23 cellular contexts compared by ENCODE assay signal in genomic region chr6:44949595-44950201, GRCh38.
DNase-seq lines count a peak whose midpoint lies in the region; ATAC-seq, FAIRE-seq and TF ChIP-seq lines count a peak whose summit lies in the region.
"Had no signal": no experiment of that assay in that cellular context is flagged by ENCODE, and none has a peak within 500 bp of the region (broad histone marks: within the 10 kb centered on the region; RNA-seq: fewer than 3 reads in every experiment).

No MANE protein-coding gene starts in this region.

- H3K4me1 ChIP-seq in HEK293 (ENCODE audit: control insufficient read depth, insufficient read depth, low read length) (no peaks in the 10 kb centered on the region), K562 (replicated peaks in 1 of 2; ENCODE audit: control insufficient read depth in 2 of 2, insufficient read depth in 2 of 2, low read length in 2 of 2) (no peaks in the 10 kb centered on the region), trophoblast cell (ENCODE audit: control insufficient read depth in 1 of 2, insufficient read depth in 2 of 2, low read length in 2 of 2) (peaks cover 0 to 2% of the 10 kb centered on the region in 2 experiments)
- H3K4me1 ChIP-seq: A549; BLaER1 treated with 17β-estradiol and CSF1 and Interleukin-3, amounts not matched to agents 10 nM and 100 nM; Caco-2 had no signal

- no peak overlapping the region for H2BK12ac ChIP-seq in trophoblast cell (ENCODE audit: low read length)

- no peaks in the 10 kb centered on the region for H3K79me1 ChIP-seq in trophoblast cell (ENCODE audit: low read length)

- POLR2A ChIA-PET in HEK293 (lab: Yijun Ruan, JAX) (interaction anchor here (0.7 kb wide), 1 partner anchor 23 kb away, joined by 3 read pairs; no protein-coding TSS in a partner anchor), K562 (lab: Yijun Ruan, JAX) (no interaction called here)

- no peak for TF ChIP-seq RAD21 in K562 (CRISPR knock-in tag; conservative IDR thresholded peaks at IDR 0.05 in 1 of 2, IDR thresholded peaks at IDR 0.05 in 1 of 2)

- no peak overlapping the region for H3K18ac ChIP-seq in trophoblast cell (ENCODE audit: low read length)

- DNase-seq in activated naive CD4-positive, alpha-beta T cell treated with anti-CD3 and anti-CD28 coated beads, Interleukin-2, amount 50 U/mL, for 72 hours (ENCODE audit: low spot score in 2 of 2): no peak
- no peak for DNase-seq in activated naive CD4-positive, alpha-beta T cell (lab: John Stamatoyannopoulos, UW)
- DNase-seq in K562 (ENCODE audit: extremely low read depth in 1 of 4, low spot score in 3 of 4): no peak
- no peak for DNase-seq in HTR-8/SVneo (ENCODE audit: insufficient read length, low spot score)
- no peak for DNase-seq in iPS-NIHi11 (ENCODE audit: low spot score)
- no peak for DNase-seq in trophoblast cell
- DNase-seq: AML-193; Caco-2; Calu3; CD4-positive, alpha-beta T cell; CD8-positive, alpha-beta T cell; DMS79 treated with DMSO at 0.1 percent for 48 hours; GF-D8 had no signal

- no peak for TF ChIP-seq EP300 in K562 (IDR thresholded peaks at IDR 0.05; ENCODE audit: low read length)

- H3K4ac ChIP-seq in trophoblast cell (ENCODE audit: low read depth, low read length): no peak overlapping the region

- no peak overlapping the region for H4K12ac ChIP-seq in trophoblast cell (ENCODE audit: low read depth, low read length)

- peaks cover 2% of the 10 kb centered on the region for H3K4me1 Mint-ChIP-seq in activated T-helper 17 cell treated with anti-CD3 and anti-CD28 coated beads, Interleukin-2, amount 50 U/mL, for 72 hours
- H3K4me1 Mint-ChIP-seq: B cell had no signal

- H3K27me3 ChIP-seq in K562 (ENCODE audit: control insufficient read depth in 2 of 2, insufficient read depth in 2 of 2, low read length in 2 of 2) (no peaks in the 10 kb centered on the region), trophoblast cell (ENCODE audit: insufficient read depth, low read length) (no peaks in the 10 kb centered on the region)
- H3K27me3 ChIP-seq: BLaER1 treated with 17β-estradiol and CSF1 and Interleukin-3, amounts not matched to agents 10 nM and 100 nM had no signal

- no peak overlapping the region for H3K4me3 ChIP-seq in HEK293 (ENCODE audit: low read depth, low read length)
- H3K4me3 ChIP-seq in K562: no peak overlapping the region
- H3K4me3 ChIP-seq in trophoblast cell (ENCODE audit: low read depth, low read length): no peak overlapping the region
- H3K4me3 ChIP-seq: A549; BLaER1 treated with 17β-estradiol and CSF1 and Interleukin-3, amounts not matched to agents 10 nM and 100 nM had no signal

- H3K4me3 Mint-ChIP-seq in activated T-helper 17 cell treated with anti-CD3 and anti-CD28 coated beads, Interleukin-2, amount 50 U/mL, for 72 hours: no peak overlapping the region
- H3K4me3 Mint-ChIP-seq: B cell; CD4-positive, alpha-beta T cell; CD8-positive, alpha-beta T cell had no signal

- H4K20me1 ChIP-seq in K562 (replicated peaks; ENCODE audit: control insufficient read depth, insufficient read depth, low read length): no peaks in the 10 kb centered on the region
- H4K20me1 ChIP-seq: BLaER1 treated with 17β-estradiol and CSF1 and Interleukin-3, amounts not matched to agents 10 nM and 100 nM had no signal

- no peak overlapping the region for H2AFZ ChIP-seq in K562 (ENCODE audit: low read depth, low read length)
- H2AFZ ChIP-seq in trophoblast cell (ENCODE audit: insufficient read depth, low read length, poor library complexity): no peak overlapping the region

- FAIRE-seq in K562 (lab: Jason Lieb, UNC): peak; percentile 44
- FAIRE-seq in HTR-8/SVneo (lab: Jason Lieb, UNC): no peak
- FAIRE-seq: A549, D721Med, G401.6, GM12891 had no signal

- ATAC-seq in activated naive CD4-positive, alpha-beta T cell treated with anti-CD3 and anti-CD28 coated beads, Interleukin-2, amount 50 U/mL, for 72 hours: peak; percentile 33 to 43
- peak; percentile 80 for ATAC-seq in activated T-helper 17 cell treated with anti-CD3 and anti-CD28 coated beads, Interleukin-2, amount 50 U/mL, for 72 hours (replicated peaks)
- ATAC-seq in K562: no peak
- ATAC-seq: A549; CD8-positive, alpha-beta T cell had no signal

- BruUV-seq in K562 (replicated peaks; lab: Mats Ljungman, UMichigan): no TSS peak

- no peaks in the 10 kb centered on the region for H3K9me3 ChIP-seq in HEK293 (ENCODE audit: control insufficient read depth, insufficient read depth, low read depth, low read length)
- H3K9me3 ChIP-seq in K562 (replicated peaks; ENCODE audit: control insufficient read depth, insufficient read depth, low read depth, low read length): no peaks in the 10 kb centered on the region
- no peaks in the 10 kb centered on the region for H3K9me3 ChIP-seq in trophoblast cell (ENCODE audit: insufficient read depth, low read depth, low read length)
- H3K9me3 ChIP-seq: A549, Caco-2 had no signal

- H3K14ac ChIP-seq in trophoblast cell (ENCODE audit: low read length): no peak overlapping the region

- peaks cover 0 to 15% of the 10 kb centered on the region in 2 experiments; a peak in 1 of 3 replicates for H3K36me3 ChIP-seq in HEK293 (ENCODE audit: control insufficient read depth in 2 of 2, insufficient read depth in 1 of 2, low read length in 2 of 2)
- H3K36me3 ChIP-seq in K562 (ENCODE audit: control insufficient read depth, insufficient read depth, low read length): no peaks in the 10 kb centered on the region
- H3K36me3 ChIP-seq in trophoblast cell (ENCODE audit: control insufficient read depth in 1 of 2, insufficient read depth in 2 of 2, low read length in 2 of 2): no peaks in the 10 kb centered on the region

- no peaks in the 10 kb centered on the region for H3K79me2 ChIP-seq in K562 (ENCODE audit: control insufficient read depth, insufficient read depth, low read length)
- no peaks in the 10 kb centered on the region for H3K79me2 ChIP-seq in trophoblast cell (ENCODE audit: control insufficient read depth, insufficient read depth, low read length, poor library complexity)

- H4K91ac ChIP-seq in trophoblast cell (ENCODE audit: low read depth, low read length): no peak overlapping the region

- no peak overlapping the region for H4K8ac ChIP-seq in trophoblast cell (ENCODE audit: low read depth, low read length)

- H3K27ac Mint-ChIP-seq in activated naive CD4-positive, alpha-beta T cell treated with anti-CD3 and anti-CD28 coated beads, Interleukin-2, amount 50 U/mL, for 72 hours: no peak overlapping the region
- H3K27ac Mint-ChIP-seq in activated T-helper 17 cell treated with anti-CD3 and anti-CD28 coated beads, Interleukin-2, amount 50 U/mL, for 72 hours: no peak overlapping the region
- H3K27ac Mint-ChIP-seq: B cell; CD4-positive, alpha-beta T cell; CD8-positive, alpha-beta T cell had no signal

- H3K27ac ChIP-seq in HEK293 (ENCODE audit: extremely low read depth, low read depth, low read length): no peak overlapping the region
- H3K27ac ChIP-seq in K562 (ENCODE audit: extremely low read depth, low read depth, low read length): no peak overlapping the region
- H3K27ac ChIP-seq in trophoblast cell (ENCODE audit: low read depth, low read length): no peak overlapping the region
- H3K27ac ChIP-seq: 22Rv1; A549; BLaER1 treated with 17β-estradiol and CSF1 and Interleukin-3, amounts not matched to agents 10 nM and 100 nM; C4-2B had no signal

- H2BK5ac ChIP-seq in trophoblast cell (ENCODE audit: low read depth, low read length, poor library complexity): no peak overlapping the region

- H3K9ac ChIP-seq in K562 (ENCODE audit: insufficient read depth in 1 of 2, low read depth in 2 of 2, low read length in 2 of 2) (no peak overlapping the region), trophoblast cell (ENCODE audit: low read length) (no peak overlapping the region)
- H3K9ac ChIP-seq: BLaER1 treated with 17β-estradiol and CSF1 and Interleukin-3, amounts not matched to agents 10 nM and 100 nM had no signal

- no peak overlapping the region for H2BK120ac ChIP-seq in trophoblast cell (ENCODE audit: insufficient read depth, low read length, poor library complexity)

- H3K23ac ChIP-seq in trophoblast cell (ENCODE audit: low read length): no peak overlapping the region

- H3K9me1 ChIP-seq in K562 (ENCODE audit: control insufficient read depth, insufficient read depth, low read length): no peaks in the 10 kb centered on the region

- peaks cover 27 to 74% of the 10 kb centered on the region in 2 donors for H3K36me3 Mint-ChIP-seq in activated naive CD4-positive, alpha-beta T cell treated with anti-CD3 and anti-CD28 coated beads, Interleukin-2, amount 50 U/mL, for 72 hours
- peaks cover 19% of the 10 kb centered on the region for H3K36me3 Mint-ChIP-seq in activated T-helper 17 cell treated with anti-CD3 and anti-CD28 coated beads, Interleukin-2, amount 50 U/mL, for 72 hours (ENCODE audit: low read depth)

- no peaks in the 10 kb centered on the region for H3K27me3 Mint-ChIP-seq in activated T-helper 17 cell treated with anti-CD3 and anti-CD28 coated beads, Interleukin-2, amount 50 U/mL, for 72 hours
- H3K27me3 Mint-ChIP-seq: B cell; CD4-positive, alpha-beta T cell had no signal

- intact Hi-C loops in K562 (cut with micrococcal nuclease): no loop called here

- H3K4me2 ChIP-seq in K562 (ENCODE audit: insufficient read depth, low read length) (no peak overlapping the region), trophoblast cell (ENCODE audit: low read length) (no peak overlapping the region)
- H3K4me2 ChIP-seq: A549; BLaER1 treated with 17β-estradiol and CSF1 and Interleukin-3, amounts not matched to agents 10 nM and 100 nM had no signal

- H2AK5ac ChIP-seq in trophoblast cell (ENCODE audit: low read length): no peak overlapping the region

- CTCF ChIA-PET in HEK293 (lab: Yijun Ruan, JAX): interaction anchor here (0.6 kb wide), 2 partner anchors 136 to 294 kb away, joined by 4 to 6 read pairs; no protein-coding TSS in a partner anchor
- CTCF ChIA-PET in K562 (lab: Yijun Ruan, JAX; ENCODE audit: low intra/inter-chr PET ratio): no interaction called here

- H3K9me3 Mint-ChIP-seq in activated naive CD4-positive, alpha-beta T cell treated with anti-CD3 and anti-CD28 coated beads, Interleukin-2, amount 50 U/mL, for 72 hours: peaks cover 6 to 14% of the 10 kb centered on the region in 2 donors
- H3K9me3 Mint-ChIP-seq in activated T-helper 17 cell treated with anti-CD3 and anti-CD28 coated beads, Interleukin-2, amount 50 U/mL, for 72 hours: peaks cover 7% of the 10 kb centered on the region

- TF ChIP-seq POLR2A in K562 (conservative IDR thresholded peaks at IDR 0.05): no peak

- TF ChIP-seq CTCF in HEK293 (tag by site-specific recombination; IDR thresholded peaks at IDR 0.05): no peak
- TF ChIP-seq CTCF in K562 (IDR thresholded peaks at IDR 0.05 in 2 of 3, conservative IDR thresholded peaks at IDR 0.05 in 1 of 3; ENCODE audit: insufficient read depth in 2 of 3, low read depth in 1 of 3, low read length in 3 of 3): no peak

- in situ Hi-C loops in K562 (cut with MboI): no loop called here

TF ChIP-seq in HEK293, 187 proteins besides CTCF, POLR2A, EP300 and RAD21:
- TF ChIP-seq SETDB1 (IDR thresholded peaks at IDR 0.05; ENCODE audit: insufficient read length, low read length) (peak; percentile 72), ZNF768 (tag by site-specific recombination; IDR thresholded peaks at IDR 0.05) (no peak)

TF ChIP-seq in K562, 482 proteins besides CTCF, POLR2A, EP300 and RAD21 (continues in another document):
- TF ChIP-seq CEBPB (tag; IDR thresholded peaks at IDR 0.05) (no peak), RBM25 (IDR thresholded peaks at IDR 0.05; ENCODE audit: low read depth, low read length, severe bottlenecking) (peak; percentile 39)
